In the genomic region with DNA sequence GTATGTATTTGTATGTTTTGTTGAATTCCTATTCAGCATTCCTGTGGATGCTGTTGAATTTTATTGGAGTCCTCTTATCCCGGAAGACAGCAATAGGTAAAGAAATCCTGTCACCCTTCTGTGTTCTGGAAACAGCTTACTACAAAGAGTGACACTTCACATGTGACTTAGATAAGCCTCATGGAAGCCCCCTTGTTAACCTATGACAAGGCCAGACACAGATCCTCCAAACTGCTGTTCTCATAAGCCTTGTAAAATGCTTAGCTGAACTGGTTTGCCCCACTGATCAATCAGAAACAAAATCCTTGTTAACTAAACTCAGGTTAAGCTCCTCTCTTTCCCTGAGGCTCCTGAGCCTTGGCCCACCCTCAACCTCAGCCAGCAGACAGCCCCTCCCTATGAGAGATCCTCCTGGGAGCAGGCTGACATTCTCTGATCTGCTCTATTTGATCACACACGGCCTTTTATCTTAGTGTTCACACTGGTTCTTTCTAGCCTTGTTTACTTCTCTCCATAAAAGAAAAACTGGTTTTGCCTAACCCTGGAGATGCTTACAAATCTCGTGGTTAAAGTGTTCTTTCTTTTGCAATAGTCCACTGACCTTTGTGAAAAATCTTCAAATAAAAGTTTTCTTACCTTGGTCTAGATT, we compare ENCODE assay signal across 2 cellular contexts.
TF ChIP-seq lines count a peak whose summit lies in the region.

No MANE protein-coding gene starts in this region.

TF ChIP-seq in GM23338, 12 proteins besides CTCF, POLR2A, EP300 and RAD21:
- no peak for TF ChIP-seq EZH2phosphoT487 (IDR thresholded peaks at IDR 0.05; ENCODE audit: unreplicated experiment)
- no peak for TF ChIP-seq NANOG (IDR thresholded peaks at IDR 0.05; ENCODE audit: borderline replicate concordance)
- TF ChIP-seq POLR2AphosphoS5 (IDR thresholded peaks at IDR 0.05; ENCODE audit: low read depth), result no peak
- TF ChIP-seq, protein P1, sequence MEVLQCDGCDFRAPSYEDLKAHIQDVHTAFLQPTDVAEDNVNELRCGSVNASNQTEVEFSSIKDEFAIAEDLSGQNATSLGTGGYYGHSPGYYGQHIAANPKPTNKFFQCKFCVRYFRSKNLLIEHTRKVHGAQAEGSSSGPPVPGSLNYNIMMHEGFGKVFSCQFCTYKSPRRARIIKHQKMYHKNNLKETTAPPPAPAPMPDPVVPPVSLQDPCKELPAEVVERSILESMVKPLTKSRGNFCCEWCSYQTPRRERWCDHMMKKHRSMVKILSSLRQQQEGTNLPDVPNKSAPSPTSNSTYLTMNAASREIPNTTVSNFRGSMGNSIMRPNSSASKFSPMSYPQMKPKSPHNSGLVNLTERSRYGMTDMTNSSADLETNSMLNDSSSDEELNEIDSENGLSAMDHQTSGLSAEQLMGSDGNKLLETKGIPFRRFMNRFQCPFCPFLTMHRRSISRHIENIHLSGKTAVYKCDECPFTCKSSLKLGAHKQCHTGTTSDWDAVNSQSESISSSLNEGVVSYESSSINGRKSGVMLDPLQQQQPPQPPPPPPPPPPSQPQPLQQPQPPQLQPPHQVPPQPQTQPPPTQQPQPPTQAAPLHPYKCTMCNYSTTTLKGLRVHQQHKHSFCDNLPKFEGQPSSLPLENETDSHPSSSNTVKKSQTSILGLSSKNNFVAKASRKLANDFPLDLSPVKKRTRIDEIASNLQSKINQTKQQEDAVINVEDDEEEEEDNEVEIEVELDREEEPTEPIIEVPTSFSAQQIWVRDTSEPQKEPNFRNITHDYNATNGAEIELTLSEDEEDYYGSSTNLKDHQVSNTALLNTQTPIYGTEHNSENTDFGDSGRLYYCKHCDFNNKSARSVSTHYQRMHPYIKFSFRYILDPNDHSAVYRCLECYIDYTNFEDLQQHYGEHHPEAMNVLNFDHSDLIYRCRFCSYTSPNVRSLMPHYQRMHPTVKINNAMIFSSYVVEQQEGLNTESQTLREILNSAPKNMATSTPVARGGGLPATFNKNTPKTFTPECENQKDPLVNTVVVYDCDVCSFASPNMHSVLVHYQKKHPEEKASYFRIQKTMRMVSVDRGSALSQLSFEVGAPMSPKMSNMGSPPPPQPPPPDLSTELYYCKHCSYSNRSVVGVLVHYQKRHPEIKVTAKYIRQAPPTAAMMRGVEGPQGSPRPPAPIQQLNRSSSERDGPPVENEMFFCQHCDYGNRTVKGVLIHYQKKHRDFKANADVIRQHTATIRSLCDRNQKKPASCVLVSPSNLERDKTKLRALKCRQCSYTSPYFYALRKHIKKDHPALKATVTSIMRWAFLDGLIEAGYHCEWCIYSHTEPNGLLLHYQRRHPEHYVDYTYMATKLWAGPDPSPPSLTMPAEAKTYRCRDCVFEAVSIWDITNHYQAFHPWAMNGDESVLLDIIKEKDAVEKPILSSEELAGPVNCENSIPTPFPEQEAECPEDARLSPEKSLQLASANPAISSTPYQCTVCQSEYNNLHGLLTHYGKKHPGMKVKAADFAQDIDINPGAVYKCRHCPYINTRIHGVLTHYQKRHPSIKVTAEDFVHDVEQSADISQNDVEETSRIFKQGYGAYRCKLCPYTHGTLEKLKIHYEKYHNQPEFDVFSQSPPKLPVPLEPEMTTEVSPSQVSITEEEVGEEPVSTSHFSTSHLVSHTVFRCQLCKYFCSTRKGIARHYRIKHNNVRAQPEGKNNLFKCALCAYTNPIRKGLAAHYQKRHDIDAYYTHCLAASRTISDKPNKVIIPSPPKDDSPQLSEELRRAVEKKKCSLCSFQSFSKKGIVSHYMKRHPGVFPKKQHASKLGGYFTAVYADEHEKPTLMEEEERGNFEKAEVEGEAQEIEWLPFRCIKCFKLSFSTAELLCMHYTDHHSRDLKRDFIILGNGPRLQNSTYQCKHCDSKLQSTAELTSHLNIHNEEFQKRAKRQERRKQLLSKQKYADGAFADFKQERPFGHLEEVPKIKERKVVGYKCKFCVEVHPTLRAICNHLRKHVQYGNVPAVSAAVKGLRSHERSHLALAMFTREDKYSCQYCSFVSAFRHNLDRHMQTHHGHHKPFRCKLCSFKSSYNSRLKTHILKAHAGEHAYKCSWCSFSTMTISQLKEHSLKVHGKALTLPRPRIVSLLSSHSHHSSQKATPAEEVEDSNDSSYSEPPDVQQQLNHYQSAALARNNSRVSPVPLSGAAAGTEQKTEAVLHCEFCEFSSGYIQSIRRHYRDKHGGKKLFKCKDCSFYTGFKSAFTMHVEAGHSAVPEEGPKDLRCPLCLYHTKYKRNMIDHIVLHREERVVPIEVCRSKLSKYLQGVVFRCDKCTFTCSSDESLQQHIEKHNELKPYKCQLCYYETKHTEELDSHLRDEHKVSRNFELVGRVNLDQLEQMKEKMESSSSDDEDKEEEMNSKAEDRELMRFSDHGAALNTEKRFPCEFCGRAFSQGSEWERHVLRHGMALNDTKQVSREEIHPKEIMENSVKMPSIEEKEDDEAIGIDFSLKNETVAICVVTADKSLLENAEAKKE (CRISPR knock-in tag; IDR thresholded peaks at IDR 0.05), result no peak
- no peak for TF ChIP-seq EZH2 (IDR thresholded peaks at IDR 0.05; ENCODE audit: low read depth, unreplicated experiment)

TF ChIP-seq in SK-N-SH treated with all-trans-retinoic acid at 6 μM for 48 hours, 23 proteins besides CTCF, POLR2A, EP300 and RAD21 (continued from another document):
- TF ChIP-seq POU6F1 (CRISPR knock-in tag; IDR thresholded peaks at IDR 0.05; ENCODE audit: borderline replicate concordance, low read depth) (no peak), SNAI2 (CRISPR knock-in tag; IDR thresholded peaks at IDR 0.05) (no peak), TCF4 (CRISPR knock-in tag; IDR thresholded peaks at IDR 0.05; ENCODE audit: borderline replicate concordance) (no peak), CSRNP3 (CRISPR knock-in tag; IDR thresholded peaks at IDR 0.05) (no peak), PPARA (CRISPR knock-in tag; IDR thresholded peaks at IDR 0.05; ENCODE audit: borderline replicate concordance) (no peak), RARB (CRISPR knock-in tag; IDR thresholded peaks at IDR 0.05) (no peak), CSDC2 (CRISPR knock-in tag; IDR thresholded peaks at IDR 0.05) (no peak), ISL1 (CRISPR knock-in tag; IDR thresholded peaks at IDR 0.05) (no peak), ZNF70 (CRISPR knock-in tag; IDR thresholded peaks at IDR 0.05) (no peak), ZFP3 (CRISPR knock-in tag; IDR thresholded peaks at IDR 0.05) (no peak), ARNTL (CRISPR knock-in tag; IDR thresholded peaks at IDR 0.05; ENCODE audit: borderline replicate concordance, low read depth) (no peak), ESRRG (CRISPR knock-in tag; IDR thresholded peaks at IDR 0.05) (no peak), ZNF8 (CRISPR knock-in tag; IDR thresholded peaks at IDR 0.05) (no peak), GLIS3 (CRISPR knock-in tag; IDR thresholded peaks at IDR 0.05) (no peak)
- TF ChIP-seq, protein P2, sequence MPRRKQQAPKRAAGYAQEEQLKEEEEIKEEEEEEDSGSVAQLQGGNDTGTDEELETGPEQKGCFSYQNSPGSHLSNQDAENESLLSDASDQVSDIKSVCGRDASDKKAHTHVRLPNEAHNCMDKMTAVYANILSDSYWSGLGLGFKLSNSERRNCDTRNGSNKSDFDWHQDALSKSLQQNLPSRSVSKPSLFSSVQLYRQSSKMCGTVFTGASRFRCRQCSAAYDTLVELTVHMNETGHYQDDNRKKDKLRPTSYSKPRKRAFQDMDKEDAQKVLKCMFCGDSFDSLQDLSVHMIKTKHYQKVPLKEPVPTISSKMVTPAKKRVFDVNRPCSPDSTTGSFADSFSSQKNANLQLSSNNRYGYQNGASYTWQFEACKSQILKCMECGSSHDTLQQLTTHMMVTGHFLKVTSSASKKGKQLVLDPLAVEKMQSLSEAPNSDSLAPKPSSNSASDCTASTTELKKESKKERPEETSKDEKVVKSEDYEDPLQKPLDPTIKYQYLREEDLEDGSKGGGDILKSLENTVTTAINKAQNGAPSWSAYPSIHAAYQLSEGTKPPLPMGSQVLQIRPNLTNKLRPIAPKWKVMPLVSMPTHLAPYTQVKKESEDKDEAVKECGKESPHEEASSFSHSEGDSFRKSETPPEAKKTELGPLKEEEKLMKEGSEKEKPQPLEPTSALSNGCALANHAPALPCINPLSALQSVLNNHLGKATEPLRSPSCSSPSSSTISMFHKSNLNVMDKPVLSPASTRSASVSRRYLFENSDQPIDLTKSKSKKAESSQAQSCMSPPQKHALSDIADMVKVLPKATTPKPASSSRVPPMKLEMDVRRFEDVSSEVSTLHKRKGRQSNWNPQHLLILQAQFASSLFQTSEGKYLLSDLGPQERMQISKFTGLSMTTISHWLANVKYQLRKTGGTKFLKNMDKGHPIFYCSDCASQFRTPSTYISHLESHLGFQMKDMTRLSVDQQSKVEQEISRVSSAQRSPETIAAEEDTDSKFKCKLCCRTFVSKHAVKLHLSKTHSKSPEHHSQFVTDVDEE (CRISPR knock-in tag; IDR thresholded peaks at IDR 0.05), result no peak
- TF ChIP-seq, protein P3, sequence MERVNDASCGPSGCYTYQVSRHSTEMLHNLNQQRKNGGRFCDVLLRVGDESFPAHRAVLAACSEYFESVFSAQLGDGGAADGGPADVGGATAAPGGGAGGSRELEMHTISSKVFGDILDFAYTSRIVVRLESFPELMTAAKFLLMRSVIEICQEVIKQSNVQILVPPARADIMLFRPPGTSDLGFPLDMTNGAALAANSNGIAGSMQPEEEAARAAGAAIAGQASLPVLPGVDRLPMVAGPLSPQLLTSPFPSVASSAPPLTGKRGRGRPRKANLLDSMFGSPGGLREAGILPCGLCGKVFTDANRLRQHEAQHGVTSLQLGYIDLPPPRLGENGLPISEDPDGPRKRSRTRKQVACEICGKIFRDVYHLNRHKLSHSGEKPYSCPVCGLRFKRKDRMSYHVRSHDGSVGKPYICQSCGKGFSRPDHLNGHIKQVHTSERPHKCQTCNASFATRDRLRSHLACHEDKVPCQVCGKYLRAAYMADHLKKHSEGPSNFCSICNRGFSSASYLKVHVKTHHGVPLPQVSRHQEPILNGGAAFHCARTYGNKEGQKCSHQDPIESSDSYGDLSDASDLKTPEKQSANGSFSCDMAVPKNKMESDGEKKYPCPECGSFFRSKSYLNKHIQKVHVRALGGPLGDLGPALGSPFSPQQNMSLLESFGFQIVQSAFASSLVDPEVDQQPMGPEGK (CRISPR knock-in tag; IDR thresholded peaks at IDR 0.05; ENCODE audit: borderline replicate concordance), result no peak
- TF ChIP-seq, protein P4, sequence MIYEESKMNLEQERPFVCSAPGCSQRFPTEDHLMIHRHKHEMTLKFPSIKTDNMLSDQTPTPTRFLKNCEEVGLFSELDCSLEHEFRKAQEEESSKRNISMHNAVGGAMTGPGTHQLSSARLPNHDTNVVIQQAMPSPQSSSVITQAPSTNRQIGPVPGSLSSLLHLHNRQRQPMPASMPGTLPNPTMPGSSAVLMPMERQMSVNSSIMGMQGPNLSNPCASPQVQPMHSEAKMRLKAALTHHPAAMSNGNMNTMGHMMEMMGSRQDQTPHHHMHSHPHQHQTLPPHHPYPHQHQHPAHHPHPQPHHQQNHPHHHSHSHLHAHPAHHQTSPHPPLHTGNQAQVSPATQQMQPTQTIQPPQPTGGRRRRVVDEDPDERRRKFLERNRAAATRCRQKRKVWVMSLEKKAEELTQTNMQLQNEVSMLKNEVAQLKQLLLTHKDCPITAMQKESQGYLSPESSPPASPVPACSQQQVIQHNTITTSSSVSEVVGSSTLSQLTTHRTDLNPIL (CRISPR knock-in tag; IDR thresholded peaks at IDR 0.05; ENCODE audit: low read depth), result no peak
